Comparison of ENCODE assay signal across 14 cellular contexts in genomic region chr6:44457606-44458005, GRCh38.
DNase-seq lines count a peak whose midpoint lies in the region; ATAC-seq and TF ChIP-seq lines count a peak whose summit lies in the region.
"Had no signal": no experiment of that assay in that cellular context is flagged by ENCODE, and none has a peak within 500 bp of the region (broad histone marks: within the 10 kb centered on the region; RNA-seq: fewer than 3 reads in every experiment).

No MANE protein-coding gene starts in this region.

- H3K23ac ChIP-seq in neuronal stem cell (ENCODE audit: low read depth, low read length, poor library complexity) = peak overlapping the region; percentile 45

- no peaks in the 10 kb centered on the region for H3K9me3 Mint-ChIP-seq in endodermal cell
- H3K9me3 Mint-ChIP-seq: CD4-positive, CD25-positive, alpha-beta regulatory T cell; GM23338; H9 had no signal

- H3K79me1 ChIP-seq in neuronal stem cell (ENCODE audit: low read depth, low read length) = no peaks in the 10 kb centered on the region

- H3K36me3 Mint-ChIP-seq in endodermal cell (ENCODE audit: low read depth) = peaks cover 3% of the 10 kb centered on the region

- H3K9ac ChIP-seq in endodermal cell (ENCODE audit: extremely low read depth, low read length, poor library complexity, severe bottlenecking) (no peak overlapping the region), neuronal stem cell (ENCODE audit: low read depth, low read length, poor library complexity) (no peak overlapping the region)

- H3K4me1 Mint-ChIP-seq in endodermal cell = peaks cover 9% of the 10 kb centered on the region
- H3K4me1 Mint-ChIP-seq: CD4-positive, CD25-positive, alpha-beta regulatory T cell; GM23338 had no signal

- H3K27me3 ChIP-seq in endodermal cell (ENCODE audit: control insufficient read depth, insufficient read depth, low read length, poor library complexity, severe bottlenecking) = no peaks in the 10 kb centered on the region
- no peaks in the 10 kb centered on the region for H3K27me3 ChIP-seq in neuronal stem cell (ENCODE audit: control insufficient read depth in 3 of 3, insufficient read depth in 3 of 3, low read depth in 1 of 3, low read length in 3 of 3)

- H4K91ac ChIP-seq in neuronal stem cell (ENCODE audit: low read depth, low read length, poor library complexity) = no peak overlapping the region

- H2BK15ac ChIP-seq in neuronal stem cell (ENCODE audit: low read length) = no peak overlapping the region

- no peak overlapping the region for H3K4me3 ChIP-seq in endodermal cell (ENCODE audit: low read length)
- no peak overlapping the region for H3K4me3 ChIP-seq in neuronal stem cell (ENCODE audit: low read length in 2 of 2)
- H3K4me3 ChIP-seq: GM23338 had no signal

- H3K4me3 Mint-ChIP-seq in endodermal cell = no peak overlapping the region
- H3K4me3 Mint-ChIP-seq: CD4-positive, CD25-positive, alpha-beta regulatory T cell; GM23338; H9 had no signal

- no peak overlapping the region for H4K8ac ChIP-seq in neuronal stem cell (ENCODE audit: low read depth, low read length)

- DNase-seq in NCI-H510A treated with DMSO at 0.1 percent for 48 hours (lab: John Stamatoyannopoulos, UW) (peak; percentile 30), NCI-H510A (lab: John Stamatoyannopoulos, UW) (no peak), M059J (ENCODE audit: low read depth) (peak; percentile 22), endodermal cell (no peak), neuronal stem cell (ENCODE audit: low spot score) (no peak), cerebellum (ENCODE audit: low spot score) (no peak), activated gamma-delta T cell treated with Interleukin-2 at 50 U/mL for 16 hours (no peak)
- DNase-seq: Calu3; CD4-positive, CD25-positive, alpha-beta regulatory T cell; DMS 273 treated with DMSO at 0.1 percent for 48 hours; H9 had no signal

- H2BK120ac ChIP-seq in neuronal stem cell (ENCODE audit: low read depth, low read length) = no peak overlapping the region

- TF ChIP-seq CTCF in endodermal cell (conservative IDR thresholded peaks at IDR 0.05) = peak; percentile 23

- H2BK12ac ChIP-seq in neuronal stem cell (ENCODE audit: low read length) = no peak overlapping the region

- no peak overlapping the region for H3K14ac ChIP-seq in neuronal stem cell (ENCODE audit: low read length)

- H2AK5ac ChIP-seq in neuronal stem cell (ENCODE audit: low read depth, low read length) = no peak overlapping the region

- no peak overlapping the region for H3K4ac ChIP-seq in neuronal stem cell (ENCODE audit: low read length)

- H2AFZ ChIP-seq in neuronal stem cell (ENCODE audit: low read length) = no peak overlapping the region
- H2AFZ ChIP-seq: GM23338 had no signal

- H3K27ac Mint-ChIP-seq in endodermal cell = no peak overlapping the region
- H3K27ac Mint-ChIP-seq: GM23338, H9 had no signal

- 93 to 95% methylated on average over 6 to 9 of the region's 9 CpGs for WGBS in endodermal cell (ENCODE audit: insufficient coverage in 1 of 2, insufficient read length in 1 of 2), 2 experiments
- no CpG with 5 or more reads among the region's 9 CpGs for WGBS in neuronal stem cell (ENCODE audit: extremely low coverage in 2 of 2, insufficient read length in 2 of 2, insufficient replicate concordance in 1 of 2), 2 donors

- H3K4me1 ChIP-seq in endodermal cell (ENCODE audit: control insufficient read depth, insufficient read depth, low read length) (peaks cover 3% of the 10 kb centered on the region), neuronal stem cell (ENCODE audit: control insufficient read depth in 2 of 2, insufficient read depth in 1 of 2, low read depth in 1 of 2, low read length in 2 of 2) (no peaks in the 10 kb centered on the region)

- H3K36me3 ChIP-seq in endodermal cell (ENCODE audit: control insufficient read depth, insufficient read depth, low read length) = peaks cover 3% of the 10 kb centered on the region
- H3K36me3 ChIP-seq in neuronal stem cell (replicated peaks in 1 of 2; ENCODE audit: control insufficient read depth in 2 of 2, insufficient read depth in 2 of 2, low read length in 2 of 2) = peaks cover 2 to 14% of the 10 kb centered on the region in 2 donors

- no peak for ATAC-seq in HG02623 (IDR thresholded peaks at IDR 0.05; ENCODE audit: unreplicated experiment)

- no peak overlapping the region for H3K27ac ChIP-seq in endodermal cell (ENCODE audit: low read depth, low read length)
- H3K27ac ChIP-seq in neuronal stem cell (replicated peaks; ENCODE audit: low read length) = no peak overlapping the region
- H3K27ac ChIP-seq: 22Rv1 had no signal

- H3K4me2 ChIP-seq in neuronal stem cell (ENCODE audit: insufficient read depth, low read length, poor library complexity, severe bottlenecking) = no peak overlapping the region
- H3K4me2 ChIP-seq: GM23338 had no signal

- H3K9me3 ChIP-seq in endodermal cell (ENCODE audit: control insufficient read depth, low read length) (no peaks in the 10 kb centered on the region), neuronal stem cell (replicated peaks in 1 of 2; ENCODE audit: control insufficient read depth in 2 of 2, insufficient read depth in 1 of 2, low read depth in 1 of 2, low read length in 2 of 2) (no peaks in the 10 kb centered on the region)

- no peak overlapping the region for H3K18ac ChIP-seq in neuronal stem cell (ENCODE audit: low read length)

- no peak overlapping the region for H2BK5ac ChIP-seq in neuronal stem cell (ENCODE audit: low read length)

- no peaks in the 10 kb centered on the region for H3K27me3 Mint-ChIP-seq in endodermal cell (ENCODE audit: insufficient read depth)

Comparison
In these comparisons a context has a peak if more than half of its experiments do, and no peak if none do; other contexts are left out.
1. DNase-seq: peak in NCI-H510A treated with DMSO at 0.1 percent for 48 hours (single experiment) and M059J (single experiment); none in NCI-H510A (single experiment), endodermal cell (single experiment), neuronal stem cell (single experiment), cerebellum (single experiment) and activated gamma-delta T cell treated with Interleukin-2 at 50 U/mL for 16 hours (single experiment).